Comparison of ENCODE assay signal across 8 cellular contexts in the genomic region with DNA sequence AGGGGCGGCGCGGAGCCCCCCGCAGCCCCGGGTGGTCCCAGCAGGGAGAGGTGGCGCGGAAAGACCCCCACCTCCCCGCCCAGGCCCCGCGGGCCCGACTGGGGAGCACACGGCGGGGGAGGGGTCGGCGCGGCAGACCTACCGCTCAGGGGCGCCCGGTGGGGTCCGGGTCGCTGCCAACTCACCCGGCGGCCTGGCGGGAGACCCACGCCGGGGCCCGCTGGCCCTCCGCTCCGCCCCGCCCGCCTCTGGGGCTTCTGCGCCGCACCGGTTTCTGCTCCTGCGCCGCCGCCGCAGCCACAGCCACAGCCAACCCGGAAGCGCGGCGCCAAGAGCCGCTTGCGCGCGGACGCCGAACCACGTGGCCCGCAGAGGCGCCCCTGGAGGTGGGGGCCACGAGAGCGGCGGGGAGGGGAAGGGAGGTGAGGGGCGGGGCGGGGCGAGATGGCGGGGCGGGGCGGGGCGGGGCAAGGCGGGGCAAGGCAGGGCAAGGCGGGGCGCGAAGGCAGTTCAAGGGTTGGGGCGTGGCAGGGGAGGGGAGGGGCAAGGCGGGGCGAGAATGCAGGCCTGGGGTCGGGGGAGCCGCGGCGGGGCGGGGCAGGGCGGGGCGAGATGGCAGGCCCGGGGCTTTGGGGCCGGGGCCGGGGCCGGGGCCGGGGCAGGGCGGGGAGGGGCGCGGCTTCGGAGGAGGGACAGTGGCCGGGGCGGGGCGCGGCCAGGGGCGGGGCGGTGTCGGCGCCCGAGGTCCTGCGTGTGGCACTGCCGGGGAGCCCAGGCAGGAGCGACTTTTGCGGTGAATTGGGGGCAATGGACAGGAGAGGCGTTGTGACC. TPM values are rescaled to one million over a fixed set of nuclear protein-coding genes. Genes with fewer than 3 reads are reported as not detected.
DNase-seq lines count a peak whose midpoint lies in the region; ATAC-seq and TF ChIP-seq lines count a peak whose summit lies in the region.

A gene (minus strand): TSS at position 307 of the 831 bp plus-strand sequence. CDS start 1,193 bp downstream, outside the sequence.

- no peak within 1 kb of the TSS for H3K27ac ChIP-seq in AG04450 (ENCODE audit: low read depth, low read length)
- peak within 1 kb of the TSS; percentile 80 for H3K27ac ChIP-seq in VCaP
- H3K27ac ChIP-seq in skin epidermis: peak within 1 kb of the TSS; percentile 68 to 97 (median 90)

- POLR2A ChIA-PET in AG04450 (lab: Yijun Ruan, JAX): interaction anchor here (1.0 to 1.3 kb wide), 2 partner anchors 42 to 101 kb away, joined by 4 to 5 read pairs; a partner anchor contains a TSS

- peaks cover 9% of the 10 kb centered on the region for H3K27me3 ChIP-seq in AG04450 (ENCODE audit: control insufficient read depth, insufficient read depth, low read length)

- no peaks in the 10 kb centered on the region; the same call in 1 of the 2 replicates for H3K9me3 ChIP-seq in AG04450 (ENCODE audit: control insufficient read depth, insufficient read depth, low read length)

- ATAC-seq in GM18870 (IDR thresholded peaks at IDR 0.05; ENCODE audit: unreplicated experiment) (peak; percentile 48), HG03103 (IDR thresholded peaks at IDR 0.05; ENCODE audit: low read depth, unreplicated experiment) (peak; percentile 90)

- DNase-seq in AG04450 (ENCODE audit: low read depth, low spot score) (peak; percentile 61), NCI-H2196 (lab: John Stamatoyannopoulos, UW; ENCODE audit: unreplicated experiment) (peak; percentile 91), T47D (ENCODE audit: low read depth in 1 of 2, low spot score in 1 of 2) (peak; percentile 68 to 91), iPS-NIHi11 (ENCODE audit: low spot score) (peak; percentile 97)

- in situ Hi-C loops in T47D (cut with HindIII; ENCODE audit: low pct_unique_long_range_greater_than_20kb, low sequenced_read_pairs): no loop called here

- H3K4me3 ChIP-seq in AG04450 (ENCODE audit: low read depth, low read length): peak within 1 kb of the TSS; percentile 63
- H3K4me3 ChIP-seq in skin epidermis: peak within 1 kb of the TSS; percentile 74 to 100 (median 97)

- CTCF ChIA-PET in AG04450 (lab: Charles Lee): interaction anchor here (0.8 to 0.9 kb wide), 2 partner anchors 9 to 100 kb away, joined by 3 read pairs; no protein-coding TSS in a partner anchor

- TF ChIP-seq CTCF in AG04450 (IDR thresholded peaks at IDR 0.05; ENCODE audit: low read depth, low read length): no peak
- TF ChIP-seq CTCF in VCaP (conservative IDR thresholded peaks at IDR 0.05): no peak

RNA-seq across cellular contexts. Expression of the gene that starts here (rescaled TPM):
- 3.6 and 4.4 TPM in 2 replicates for polyA plus RNA-seq in AG04450 (2011; rRNA removed)
- polyA minus RNA-seq in AG04450 (2011; rRNA and poly(A)+ RNA removed): 6.1 and 6.6 TPM in 2 replicates
